In genomic region chr3:183634707-183635106, GRCh38 we compare ENCODE assay signal across 7 cellular contexts. TPM values are rescaled to one million over a fixed set of nuclear protein-coding genes. Genes with fewer than 3 reads are reported as not detected.
DNase-seq lines count a peak whose midpoint lies in the region; ATAC-seq and TF ChIP-seq lines count a peak whose summit lies in the region.

No MANE protein-coding gene starts in this region.

- CTCF ChIA-PET in activated CD8-positive, alpha-beta T cell treated with anti-CD3 and anti-CD28 coated beads for 36 hours (lab: Charles Lee), result interaction anchor here (0.6 to 1.5 kb wide), 5 partner anchors 9 to 204 kb away, joined by 3 to 4 read pairs (median 3); no protein-coding TSS in a partner anchor

- no peak for ATAC-seq in activated CD8-positive, alpha-beta T cell treated with anti-CD3 and anti-CD28 coated beads for 36 hours
- ATAC-seq in stimulated activated naive CD8-positive, alpha-beta T cell treated with anti-CD3 and anti-CD28 coated beads, Interleukin-15, amount 100 ng/mL, for 72 hours, result no peak
- ATAC-seq in GM18873 (IDR thresholded peaks at IDR 0.05; ENCODE audit: low FRiP score, unreplicated experiment) (no peak), GM21367 (IDR thresholded peaks at IDR 0.05; ENCODE audit: unreplicated experiment) (no peak)

- intact Hi-C loops in activated CD8-positive, alpha-beta T cell treated with anti-CD3 and anti-CD28 coated beads for 36 hours (cut with micrococcal nuclease), result loop anchor here (5.0 kb wide), 2 partner anchors 77 to 167 kb away; partner anchors contain the start of gene KLHL6

- POLR2A ChIA-PET in activated CD8-positive, alpha-beta T cell treated with anti-CD3 and anti-CD28 coated beads for 36 hours (lab: Charles Lee), result interaction anchor here (0.7 to 5.3 kb wide), 7 partner anchors 13 to 382 kb away, joined by 3 to 42 read pairs (median 3); partner anchors contain the start of genes B3GNT5 and YEATS2

- no peak for TF ChIP-seq CTCF in activated CD8-positive, alpha-beta T cell treated with anti-CD3 and anti-CD28 coated beads for 36 hours (IDR thresholded peaks at IDR 0.05)

- H3K4me3 Mint-ChIP-seq in IgD-negative memory B cell, result peak overlapping the region; percentile 94 to 99 (median 99)
- peak overlapping the region; percentile 87 for H3K4me3 Mint-ChIP-seq in activated CD8-positive, alpha-beta T cell treated with anti-CD3 and anti-CD28 coated beads for 36 hours
- peak overlapping the region; percentile 91 to 97 for H3K4me3 Mint-ChIP-seq in stimulated activated naive CD8-positive, alpha-beta T cell treated with anti-CD3 and anti-CD28 coated beads, Interleukin-15, amount 100 ng/mL, for 72 hours

- H3K27me3 ChIP-seq in layer of hippocampus (ENCODE audit: control insufficient read depth, insufficient read depth, low read length), result no peaks in the 10 kb centered on the region

- H3K36me3 Mint-ChIP-seq in IgD-negative memory B cell, result peaks cover under 1% of the 10 kb centered on the region
- H3K36me3 Mint-ChIP-seq in activated CD8-positive, alpha-beta T cell treated with anti-CD3 and anti-CD28 coated beads for 36 hours (ENCODE audit: low read depth), result no peaks in the 10 kb centered on the region

- H3K27ac Mint-ChIP-seq in IgD-negative memory B cell, result peak overlapping the region; percentile 98 to 100 (median 99)
- H3K27ac Mint-ChIP-seq in activated CD8-positive, alpha-beta T cell treated with anti-CD3 and anti-CD28 coated beads for 36 hours, result peak overlapping the region; percentile 92
- H3K27ac Mint-ChIP-seq in stimulated activated naive CD8-positive, alpha-beta T cell treated with anti-CD3 and anti-CD28 coated beads, Interleukin-15, amount 100 ng/mL, for 72 hours, result peak overlapping the region; percentile 72 to 78

- peak overlapping the region; percentile 98 for H3K27ac ChIP-seq in layer of hippocampus (ENCODE audit: low read depth, low read length)

- H3K4me1 Mint-ChIP-seq in IgD-negative memory B cell, result peaks cover 14 to 21% (median 19%) of the 10 kb centered on the region in 3 donors
- H3K4me1 Mint-ChIP-seq in activated CD8-positive, alpha-beta T cell treated with anti-CD3 and anti-CD28 coated beads for 36 hours (ENCODE audit: low read depth), result peaks cover 30% of the 10 kb centered on the region
- peaks cover 31% of the 10 kb centered on the region for H3K4me1 Mint-ChIP-seq in stimulated activated naive CD8-positive, alpha-beta T cell treated with anti-CD3 and anti-CD28 coated beads, Interleukin-15, amount 100 ng/mL, for 72 hours

- H3K27me3 Mint-ChIP-seq in IgD-negative memory B cell, result no peaks in the 10 kb centered on the region
- H3K27me3 Mint-ChIP-seq in activated CD8-positive, alpha-beta T cell treated with anti-CD3 and anti-CD28 coated beads for 36 hours, result no peaks in the 10 kb centered on the region
- H3K27me3 Mint-ChIP-seq in stimulated activated naive CD8-positive, alpha-beta T cell treated with anti-CD3 and anti-CD28 coated beads, Interleukin-15, amount 100 ng/mL, for 72 hours, result no peaks in the 10 kb centered on the region

- no peak for DNase-seq in activated CD8-positive, alpha-beta T cell treated with anti-CD3 and anti-CD28 coated beads for 36 hours
- no peak for DNase-seq in stimulated activated naive CD8-positive, alpha-beta T cell treated with anti-CD3 and anti-CD28 coated beads, Interleukin-15, amount 100 ng/mL, for 72 hours
- DNase-seq in NCI-H345 treated with DMSO at 0.1 percent for 48 hours (lab: John Stamatoyannopoulos, UW; ENCODE audit: unreplicated experiment), result no peak

- H3K9me3 Mint-ChIP-seq in IgD-negative memory B cell, result no peaks in the 10 kb centered on the region
- H3K9me3 Mint-ChIP-seq in activated CD8-positive, alpha-beta T cell treated with anti-CD3 and anti-CD28 coated beads for 36 hours, result no peaks in the 10 kb centered on the region
- no peaks in the 10 kb centered on the region for H3K9me3 Mint-ChIP-seq in stimulated activated naive CD8-positive, alpha-beta T cell treated with anti-CD3 and anti-CD28 coated beads, Interleukin-15, amount 100 ng/mL, for 72 hours

RNA-seq across cellular contexts. Expression of gene KLHL24, which starts 0.7 kb away (rescaled TPM):
- polyA plus RNA-seq in IgD-negative memory B cell, result 41.3 TPM
- 10 to 100 TPM; 10.5 to 10.8 TPM for total RNA-seq in activated CD8-positive, alpha-beta T cell treated with anti-CD3 and anti-CD28 coated beads for 36 hours
